30 cellular contexts compared by ENCODE assay signal in genomic region chrX:133390647-133391046, GRCh38. TPM values are rescaled to one million over a fixed set of nuclear protein-coding genes. Genes with fewer than 3 reads are reported as not detected.
A peak's percentile ranks its signal among the peaks of the same experiment; 100 is the strongest.
DNase-seq lines count a peak whose midpoint lies in the region; ATAC-seq and TF ChIP-seq lines count a peak whose summit lies in the region.
"Had no signal": no experiment of that assay in that cellular context is flagged by ENCODE, and none has a peak within 500 bp of the region (broad histone marks: within the 10 kb centered on the region; RNA-seq: fewer than 3 reads in every experiment).

No MANE protein-coding gene starts in this region.

- POLR2A ChIA-PET in activated CD8-positive, alpha-beta T cell treated with anti-CD3 and anti-CD28 coated beads, Interleukin-2, amount 10 ng/mL, durations not matched to agents 7 days and 5 days (lab: Charles Lee): no interaction called here

- H3K4me1 ChIP-seq in endodermal cell (ENCODE audit: control insufficient read depth, insufficient read depth, low read length) (no peaks in the 10 kb centered on the region), osteoblast (ENCODE audit: insufficient read depth, low read length) (no peaks in the 10 kb centered on the region)
- H3K4me1 ChIP-seq: BLaER1 treated with 17β-estradiol and CSF1 and Interleukin-3, amounts not matched to agents 10 nM and 100 nM; Caco-2; gastrocnemius medialis; upper lobe of left lung had no signal

- H2AFZ ChIP-seq in osteoblast (ENCODE audit: low read length): no peak overlapping the region

- no peak for ATAC-seq in HG02885 (IDR thresholded peaks at IDR 0.05; ENCODE audit: poor library complexity, unreplicated experiment)
- no peak for ATAC-seq in activated CD8-positive, alpha-beta T cell treated with anti-CD3 and anti-CD28 coated beads, Interleukin-2, amount 10 ng/mL, durations not matched to agents 7 days and 5 days
- ATAC-seq in GM18867 (IDR thresholded peaks at IDR 0.05; ENCODE audit: unreplicated experiment): no peak
- ATAC-seq: activated CD4-positive, alpha-beta T cell treated with anti-CD3 and anti-CD28 coated beads for 36 hours; gastrocnemius medialis; left ventricle myocardium superior; naive thymus-derived CD8-positive, alpha-beta T cell; SK-N-SH treated with all-trans-retinoic acid at 6 μM for 48 hours had no signal

- H3K27ac ChIP-seq in endodermal cell (ENCODE audit: low read depth, low read length): peak overlapping the region; percentile 18
- no peak overlapping the region for H3K27ac ChIP-seq in osteoblast (ENCODE audit: low read depth, low read length)
- H3K27ac ChIP-seq: BLaER1 treated with 17β-estradiol and CSF1 and Interleukin-3, amounts not matched to agents 10 nM and 100 nM; dorsolateral prefrontal cortex; gastrocnemius medialis; upper lobe of left lung had no signal

- no peaks in the 10 kb centered on the region for H3K79me2 ChIP-seq in osteoblast (ENCODE audit: insufficient read depth, low read length)

- no peaks in the 10 kb centered on the region for H4K20me1 ChIP-seq in osteoblast (ENCODE audit: insufficient read depth, low read length)
- H4K20me1 ChIP-seq: BLaER1 treated with 17β-estradiol and CSF1 and Interleukin-3, amounts not matched to agents 10 nM and 100 nM had no signal

- peak; percentile 66 for DNase-seq in DMS53 (lab: John Stamatoyannopoulos, UW)
- DNase-seq in NCI-H2196 treated with DMSO at 0.1 percent for 48 hours (lab: John Stamatoyannopoulos, UW; ENCODE audit: unreplicated experiment): peak; percentile 11
- DNase-seq in endodermal cell: no peak
- peak; percentile 75 for DNase-seq in osteoblast (ENCODE audit: insufficient read length, low spot score, missing footprints)
- no peak for DNase-seq in SKM-1 treated with dmso at 0.1 percent for 144 hours (lab: John Stamatoyannopoulos, UW; ENCODE audit: unreplicated experiment)
- no peak for DNase-seq in activated CD8-positive, alpha-beta T cell treated with anti-CD3 and anti-CD28 coated beads, Interleukin-2, amount 10 ng/mL, durations not matched to agents 7 days and 5 days
- DNase-seq: activated CD4-positive, alpha-beta T cell treated with anti-CD3 and anti-CD28 coated beads for 36 hours; activated gamma-delta T cell; activated naive CD8-positive, alpha-beta T cell treated with anti-CD3 and anti-CD28 coated beads, Interleukin-2, amount 10 ng/mL, durations not matched to agents 7 days and 5 days; activated T-cell treated with anti-CD3 and anti-CD28 coated beads, Interleukin-2, amount 50 U/mL, for 1 hour; Caco-2; dorsolateral prefrontal cortex; gastrocnemius medialis; HFFc6; Karpas-422; left ventricle myocardium superior; MV-4-11; naive thymus-derived CD8-positive, alpha-beta T cell; NCI-H82; stimulated activated CD4-positive, alpha-beta T cell treated with anti-CD3 and anti-CD28 coated beads, Interleukin-12 subunit alpha, Interleukin-12 subunit beta, amount 100 ng/mL, for 4 hours; stimulated activated CD4-positive, alpha-beta T cell treated with anti-CD3 and anti-CD28 coated beads, Interleukin-4, amount 100 ng/mL, for 1 hour; T-helper 2 cell; upper lobe of left lung had no signal

- no peaks in the 10 kb centered on the region for H3K27me3 Mint-ChIP-seq in endodermal cell (ENCODE audit: insufficient read depth)
- H3K27me3 Mint-ChIP-seq in activated CD8-positive, alpha-beta T cell treated with anti-CD3 and anti-CD28 coated beads, Interleukin-2, amount 10 ng/mL, durations not matched to agents 7 days and 5 days (ENCODE audit: low read depth): no peaks in the 10 kb centered on the region
- H3K27me3 Mint-ChIP-seq: central memory CD8-positive, alpha-beta T cell had no signal

- peak overlapping the region; percentile 12 for H3K27ac Mint-ChIP-seq in endodermal cell
- no peak overlapping the region for H3K27ac Mint-ChIP-seq in activated CD8-positive, alpha-beta T cell treated with anti-CD3 and anti-CD28 coated beads, Interleukin-2, amount 10 ng/mL, durations not matched to agents 7 days and 5 days
- H3K27ac Mint-ChIP-seq: activated CD4-positive, alpha-beta T cell treated with anti-CD3 and anti-CD28 coated beads for 36 hours; activated naive CD8-positive, alpha-beta T cell treated with anti-CD3 and anti-CD28 coated beads, Interleukin-2, amount 10 ng/mL, durations not matched to agents 7 days and 5 days; HFFc6; naive thymus-derived CD8-positive, alpha-beta T cell had no signal

- peaks cover 74% of the 10 kb centered on the region for H3K4me1 Mint-ChIP-seq in endodermal cell
- no peaks in the 10 kb centered on the region for H3K4me1 Mint-ChIP-seq in activated CD8-positive, alpha-beta T cell treated with anti-CD3 and anti-CD28 coated beads, Interleukin-2, amount 10 ng/mL, durations not matched to agents 7 days and 5 days (ENCODE audit: low read depth)
- H3K4me1 Mint-ChIP-seq: activated naive CD8-positive, alpha-beta T cell treated with anti-CD3 and anti-CD28 coated beads, Interleukin-2, amount 10 ng/mL, durations not matched to agents 7 days and 5 days; central memory CD8-positive, alpha-beta T cell; naive thymus-derived CD8-positive, alpha-beta T cell had no signal

- H3K36me3 Mint-ChIP-seq in endodermal cell (ENCODE audit: low read depth): peaks cover 61% of the 10 kb centered on the region
- no peaks in the 10 kb centered on the region for H3K36me3 Mint-ChIP-seq in activated CD8-positive, alpha-beta T cell treated with anti-CD3 and anti-CD28 coated beads, Interleukin-2, amount 10 ng/mL, durations not matched to agents 7 days and 5 days (ENCODE audit: low read depth)
- H3K36me3 Mint-ChIP-seq: activated naive CD8-positive, alpha-beta T cell treated with anti-CD3 and anti-CD28 coated beads, Interleukin-2, amount 10 ng/mL, durations not matched to agents 7 days and 5 days; naive thymus-derived CD8-positive, alpha-beta T cell had no signal

- H3K9me3 ChIP-seq in endodermal cell (ENCODE audit: control insufficient read depth, low read length) (no peaks in the 10 kb centered on the region), osteoblast (ENCODE audit: low read depth, low read length) (no peaks in the 10 kb centered on the region)
- H3K9me3 ChIP-seq: BLaER1 treated with 17β-estradiol and CSF1 and Interleukin-3, amounts not matched to agents 10 nM and 100 nM; Caco-2; gastrocnemius medialis; upper lobe of left lung had no signal

- no peaks in the 10 kb centered on the region for H3K9me3 Mint-ChIP-seq in endodermal cell
- no peaks in the 10 kb centered on the region for H3K9me3 Mint-ChIP-seq in activated CD8-positive, alpha-beta T cell treated with anti-CD3 and anti-CD28 coated beads, Interleukin-2, amount 10 ng/mL, durations not matched to agents 7 days and 5 days (ENCODE audit: insufficient read depth)
- H3K9me3 Mint-ChIP-seq: activated naive CD8-positive, alpha-beta T cell treated with anti-CD3 and anti-CD28 coated beads, Interleukin-2, amount 10 ng/mL, durations not matched to agents 7 days and 5 days; central memory CD8-positive, alpha-beta T cell; naive thymus-derived CD8-positive, alpha-beta T cell had no signal

- CTCF ChIA-PET in activated CD8-positive, alpha-beta T cell treated with anti-CD3 and anti-CD28 coated beads, Interleukin-2, amount 10 ng/mL, durations not matched to agents 7 days and 5 days (lab: Charles Lee): no interaction called here

- H3K36me3 ChIP-seq in endodermal cell (ENCODE audit: control insufficient read depth, insufficient read depth, low read length) (peaks cover 44% of the 10 kb centered on the region), osteoblast (ENCODE audit: insufficient read depth, low read length) (no peaks in the 10 kb centered on the region)
- H3K36me3 ChIP-seq: BLaER1 treated with 17β-estradiol and CSF1 and Interleukin-3, amounts not matched to agents 10 nM and 100 nM; gastrocnemius medialis; upper lobe of left lung had no signal

- no peak overlapping the region for H3K9ac ChIP-seq in endodermal cell (ENCODE audit: extremely low read depth, low read length, poor library complexity, severe bottlenecking)
- H3K9ac ChIP-seq: BLaER1 treated with 17β-estradiol and CSF1 and Interleukin-3, amounts not matched to agents 10 nM and 100 nM had no signal

- H3K4me3 ChIP-seq in endodermal cell (ENCODE audit: low read length) (no peak overlapping the region), osteoblast (ENCODE audit: insufficient read depth, low read length) (no peak overlapping the region)
- H3K4me3 ChIP-seq: BLaER1 treated with 17β-estradiol and CSF1 and Interleukin-3, amounts not matched to agents 10 nM and 100 nM; dorsolateral prefrontal cortex; gastrocnemius medialis; upper lobe of left lung had no signal

- WGBS in endodermal cell (ENCODE audit: insufficient coverage in 1 of 2, insufficient read length in 1 of 2), 2 experiments: 84% methylated on average over 5 of the region's 5 CpGs; no CpG with 5 or more reads in 1 of the 2 experiments

- TF ChIP-seq CTCF in endodermal cell (conservative IDR thresholded peaks at IDR 0.05) (no peak), osteoblast (IDR thresholded peaks at IDR 0.05; ENCODE audit: extremely low read depth, low read depth, low read length) (no peak)

- H3K4me2 ChIP-seq in osteoblast (ENCODE audit: insufficient read depth, low read length): no peak overlapping the region
- H3K4me2 ChIP-seq: BLaER1 treated with 17β-estradiol and CSF1 and Interleukin-3, amounts not matched to agents 10 nM and 100 nM had no signal

- no peaks in the 10 kb centered on the region for H3K27me3 ChIP-seq in endodermal cell (ENCODE audit: control insufficient read depth, insufficient read depth, low read length, poor library complexity, severe bottlenecking)
- H3K27me3 ChIP-seq in osteoblast (ENCODE audit: insufficient read depth, low read length): peaks cover 11% of the 10 kb centered on the region
- H3K27me3 ChIP-seq: gastrocnemius medialis, upper lobe of left lung had no signal

- peak overlapping the region; percentile 7 for H3K4me3 Mint-ChIP-seq in endodermal cell
- no peak overlapping the region for H3K4me3 Mint-ChIP-seq in activated CD8-positive, alpha-beta T cell treated with anti-CD3 and anti-CD28 coated beads, Interleukin-2, amount 10 ng/mL, durations not matched to agents 7 days and 5 days
- H3K4me3 Mint-ChIP-seq: activated CD4-positive, alpha-beta T cell treated with anti-CD3 and anti-CD28 coated beads for 36 hours; activated naive CD8-positive, alpha-beta T cell treated with anti-CD3 and anti-CD28 coated beads, Interleukin-2, amount 10 ng/mL, durations not matched to agents 7 days and 5 days; central memory CD8-positive, alpha-beta T cell; HFFc6; naive thymus-derived CD8-positive, alpha-beta T cell had no signal

RNA-seq across cellular contexts. Expression of gene GPC4, which starts 24.6 kb away (rescaled TPM):
- total RNA-seq in endodermal cell: 100 to 1,000 TPM; 281 to 829 TPM
- 119 TPM for polyA plus RNA-seq in endodermal cell (2013, experiment 1 of 2)
- 101 TPM for polyA plus RNA-seq in endodermal cell (2013, experiment 2 of 2)
- 8.3 TPM in 2 replicates for total RNA-seq in osteoblast
- total RNA-seq in activated CD8-positive, alpha-beta T cell treated with anti-CD3 and anti-CD28 coated beads, Interleukin-2, amount 10 ng/mL, durations not matched to agents 7 days and 5 days: not detected
- total RNA-seq: activated CD4-positive, alpha-beta T cell treated with anti-CD3 and anti-CD28 coated beads for 36 hours; activated CD8-positive, alpha-beta memory T cell treated with anti-CD3 and anti-CD28 coated beads for 36 hours; activated naive CD8-positive, alpha-beta T cell treated with anti-CD3 and anti-CD28 coated beads, Interleukin-2, amount 10 ng/mL, durations not matched to agents 7 days and 5 days; HFFc6; naive thymus-derived CD8-positive, alpha-beta T cell; OCI-LY7 had no signal
- polyA plus RNA-seq: naive thymus-derived CD8-positive, alpha-beta T cell had no signal

Comparison
In these comparisons a context has a peak if more than half of its experiments do, and no peak if none do; other contexts are left out.
1. DNase-seq: peak in DMS53 (single experiment), NCI-H2196 treated with DMSO at 0.1 percent for 48 hours (single experiment) and osteoblast (single experiment); none in endodermal cell (single experiment), SKM-1 treated with dmso at 0.1 percent for 144 hours (single experiment) and activated CD8-positive, alpha-beta T cell treated with anti-CD3 and anti-CD28 coated beads, Interleukin-2, amount 10 ng/mL, durations not matched to agents 7 days and 5 days (single experiment).
2. RNA of gene GPC4, which starts 24.6 kb away (total RNA-seq): 281 to 829 TPM in endodermal cell; 8.3 TPM in osteoblast and not detected in activated CD8-positive, alpha-beta T cell treated with anti-CD3 and anti-CD28 coated beads, Interleukin-2, amount 10 ng/mL, durations not matched to agents 7 days and 5 days; every median in the first group is over 10 times any median in the second.